Comparison of ENCODE assay signal across 1 cellular context in genomic region chr16:23537390-23537789, GRCh38.
TF ChIP-seq lines count a peak whose summit lies in the region.

No MANE protein-coding gene starts in this region.

TF ChIP-seq in HepG2, 621 proteins besides CTCF, POLR2A, EP300 and RAD21 (continued from another document and continues in another):
- TF ChIP-seq ZNF891 (CRISPR knock-in tag; IDR thresholded peaks at IDR 0.05) (no peak), TOE1 (CRISPR knock-in tag; IDR thresholded peaks at IDR 0.05) (no peak), REST (IDR thresholded peaks at IDR 0.05; ENCODE audit: borderline replicate concordance in 1 of 2, low read depth in 1 of 2, low read length in 2 of 2) (no peak), ZBTB10 (CRISPR knock-in tag; IDR thresholded peaks at IDR 0.05; ENCODE audit: borderline replicate concordance) (no peak), ZNF557 (CRISPR knock-in tag; IDR thresholded peaks at IDR 0.05) (no peak), RARG (CRISPR knock-in tag; IDR thresholded peaks at IDR 0.05; ENCODE audit: low read depth) (no peak), SETDB1 (CRISPR knock-in tag; IDR thresholded peaks at IDR 0.05; ENCODE audit: borderline replicate concordance) (no peak), ZNF703 (CRISPR knock-in tag; IDR thresholded peaks at IDR 0.05; ENCODE audit: borderline replicate concordance) (no peak), YEATS4 (CRISPR knock-in tag; IDR thresholded peaks at IDR 0.05; ENCODE audit: borderline replicate concordance) (no peak), PBX3 (CRISPR knock-in tag; IDR thresholded peaks at IDR 0.05; ENCODE audit: borderline replicate concordance) (no peak), ZNF616 (CRISPR knock-in tag; IDR thresholded peaks at IDR 0.05; ENCODE audit: low read depth) (no peak), ZNF607 (CRISPR knock-in tag; IDR thresholded peaks at IDR 0.05; ENCODE audit: borderline replicate concordance) (no peak), KDM4B (CRISPR knock-in tag; IDR thresholded peaks at IDR 0.05) (no peak), NCOA2 (CRISPR knock-in tag; IDR thresholded peaks at IDR 0.05) (0 out of 2 replicates have a peak, but pooled peaks have one; percentile 22), CEBPG (CRISPR knock-in tag; IDR thresholded peaks at IDR 0.05) (peak; percentile 87), RERE (CRISPR knock-in tag; IDR thresholded peaks at IDR 0.05; ENCODE audit: low read depth) (no peak), ZNF318 (CRISPR knock-in tag; IDR thresholded peaks at IDR 0.05) (no peak), ZNF431 (CRISPR knock-in tag; IDR thresholded peaks at IDR 0.05; ENCODE audit: borderline replicate concordance, low read depth) (no peak), HINFP (CRISPR knock-in tag; IDR thresholded peaks at IDR 0.05; ENCODE audit: low read depth) (no peak), NFRKB (IDR thresholded peaks at IDR 0.05) (no peak), NR0B2 (CRISPR knock-in tag; IDR thresholded peaks at IDR 0.05) (no peak), SOX5 (CRISPR knock-in tag; IDR thresholded peaks at IDR 0.05; ENCODE audit: borderline replicate concordance) (no peak), NR2C2 (CRISPR knock-in tag; IDR thresholded peaks at IDR 0.05; ENCODE audit: borderline replicate concordance) (no peak), FOXP1 (IDR thresholded peaks at IDR 0.05) (no peak), FOXP1 (CRISPR knock-in tag; IDR thresholded peaks at IDR 0.05) (peak; percentile 21; the same call in 1 of the 2 replicates)
